In genomic region chr4:188091-188490, GRCh38 we compare ENCODE assay signal across 24 cellular contexts.
DNase-seq lines count a peak whose midpoint lies in the region; ATAC-seq, FAIRE-seq and TF ChIP-seq lines count a peak whose summit lies in the region.
"Had no signal": no experiment of that assay in that cellular context is flagged by ENCODE, and none has a peak within 500 bp of the region (broad histone marks: within the 10 kb centered on the region; RNA-seq: fewer than 3 reads in every experiment).

No MANE protein-coding gene starts in this region.

- H2AFZ ChIP-seq in HepG2 (ENCODE audit: low read length) = no peak overlapping the region
- H2AFZ ChIP-seq: GM23248 had no signal

- H3K27me3 ChIP-seq in liver (ENCODE audit: control insufficient read depth in 4 of 4, insufficient read depth in 4 of 4, low read length in 3 of 4) (no peaks in the 10 kb centered on the region), HepG2 (ENCODE audit: control insufficient read depth in 1 of 2, insufficient read depth in 2 of 2, low read length in 2 of 2) (no peaks in the 10 kb centered on the region), adipocyte (replicated peaks; ENCODE audit: control insufficient read depth, insufficient read depth, low read length) (no peaks in the 10 kb centered on the region), subcutaneous abdominal adipose tissue (ENCODE audit: control insufficient read depth in 5 of 5, insufficient read depth in 4 of 5, low read length in 5 of 5) (no peaks in the 10 kb centered on the region)
- H3K27me3 ChIP-seq: BE2C had no signal

- H3K4me3 ChIP-seq in liver (ENCODE audit: low read depth in 1 of 3, low read length in 3 of 3) (peak overlapping the region in 2 of 3 donors; percentile 53 to 74), HepG2 (replicated peaks in 1 of 3; ENCODE audit: insufficient read depth in 1 of 3, low read depth in 2 of 3, low read length in 3 of 3) (no peak overlapping the region), adipocyte (ENCODE audit: low read length) (peak overlapping the region; percentile 8), subcutaneous abdominal adipose tissue (ENCODE audit: low read depth in 1 of 5, low read length in 5 of 5) (peak overlapping the region; percentile 3 to 62 (median 26))
- H3K4me3 ChIP-seq: A549, GM23248 had no signal

- TF ChIP-seq RAD21 in liver (IDR thresholded peaks at IDR 0.05) (no peak), HepG2 (CRISPR knock-in tag; IDR thresholded peaks at IDR 0.05) (no peak)

- H3K27ac ChIP-seq in liver (ENCODE audit: low read depth in 1 of 2, low read length in 2 of 2) (no peak overlapping the region), HepG2 (ENCODE audit: extremely low read length, insufficient read depth, low read length) (no peak overlapping the region), subcutaneous abdominal adipose tissue (ENCODE audit: low read depth, low read length) (no peak overlapping the region)
- H3K27ac ChIP-seq: A549, GM23248 had no signal

- no peak for TF ChIP-seq POLR2A in HepG2 (IDR thresholded peaks at IDR 0.05; ENCODE audit: insufficient read depth in 1 of 2, low read depth in 2 of 2, low read length in 2 of 2)

- no peaks in the 10 kb centered on the region for H4K20me1 ChIP-seq in HepG2 (ENCODE audit: insufficient read depth, low read length)

- no peak overlapping the region for H3K4me2 ChIP-seq in HepG2 (ENCODE audit: low read depth, low read length)
- H3K4me2 ChIP-seq: A549 had no signal

- in situ Hi-C loops in HepG2 (cut with HindIII; ENCODE audit: extremely low pct_ligation_motif_present, low pct_unique_long_range_greater_than_20kb) = no loop called here

- no peak for DNase-seq in HepG2 (ENCODE audit: low spot score)
- peak; percentile 93 for DNase-seq in OCI-M1 (lab: John Stamatoyannopoulos, UW)
- no peak for DNase-seq in adipocyte (ENCODE audit: low read depth)
- DNase-seq in NCI-H2227 (lab: John Stamatoyannopoulos, UW; ENCODE audit: unreplicated experiment) = no peak
- no peak for DNase-seq in activated naive CD4-positive, alpha-beta T cell treated with Interleukin-2 at 50 U/mL for 16 hours
- no peak for DNase-seq in head of caudate nucleus
- DNase-seq: 8988T; ACHN; AML-193; BE2C; C1 segment of cervical spinal cord; Caco-2; CD4-positive, alpha-beta memory T cell; DMS153; DND-41; GM23248; H7 had no signal

- CTCF ChIA-PET in HepG2 (lab: Yijun Ruan, JAX; ENCODE audit: low intra/inter-chr PET ratio, low total read pairs) = no interaction called here

- 86% methylated on average over 3 of the region's 3 CpGs for WGBS in liver
- WGBS in HepG2 (ENCODE audit: low lambda C conversion rate) = 0% methylated on average over 1 of the region's 3 CpGs

- H3K79me2 ChIP-seq in HepG2 (ENCODE audit: insufficient read depth, low read length) = no peaks in the 10 kb centered on the region

- TF ChIP-seq EP300 in HepG2 (IDR thresholded peaks at IDR 0.05; ENCODE audit: low read depth in 2 of 2, low read length in 2 of 2) (no peak), HepG2 (CRISPR knock-in tag; IDR thresholded peaks at IDR 0.05; ENCODE audit: borderline replicate concordance) (no peak)

- intact Hi-C loops in HepG2 (cut with micrococcal nuclease; ENCODE audit: unreplicated experiment) (no loop called here), head of caudate nucleus (cut with DNase I) (no loop called here)

- no peak for TF ChIP-seq CTCF in liver (IDR thresholded peaks at IDR 0.05; ENCODE audit: low read depth, low read length, missing input control)
- TF ChIP-seq CTCF in HepG2 (CRISPR knock-in tag; IDR thresholded peaks at IDR 0.05) = no peak

- POLR2A ChIA-PET in HepG2 (lab: Yijun Ruan, JAX) = no interaction called here

- ATAC-seq in HepG2 = no peak
- ATAC-seq: A549, HCT116 had no signal

- H3K4me1 ChIP-seq in liver (ENCODE audit: control insufficient read depth in 4 of 4, insufficient read depth in 4 of 4, low read length in 3 of 4) = no peaks in the 10 kb centered on the region
- no peaks in the 10 kb centered on the region for H3K4me1 ChIP-seq in HepG2 (ENCODE audit: insufficient read depth, low read length)
- no peaks in the 10 kb centered on the region for H3K4me1 ChIP-seq in adipocyte (ENCODE audit: control insufficient read depth, insufficient read depth, low read length)
- H3K4me1 ChIP-seq in subcutaneous abdominal adipose tissue (ENCODE audit: control insufficient read depth in 5 of 5, insufficient read depth in 5 of 5, low read length in 5 of 5) = no peaks in the 10 kb centered on the region
- H3K4me1 ChIP-seq: A549, BE2C, Caco-2 had no signal

- BruUV-seq in HepG2 (replicated peaks; lab: Mats Ljungman, UMichigan) = no TSS peak

- no peak for FAIRE-seq in HepG2 (lab: Jason Lieb, UNC)
- FAIRE-seq: A549, G401.6, GM12892, H1 had no signal

- peaks cover 0 to 2% (median 0%) of the 10 kb centered on the region in 4 donors for H3K36me3 ChIP-seq in liver (ENCODE audit: control insufficient read depth in 4 of 4, insufficient read depth in 3 of 4, low read depth in 1 of 4, low read length in 3 of 4)
- no peaks in the 10 kb centered on the region for H3K36me3 ChIP-seq in HepG2 (replicated peaks in 1 of 2; ENCODE audit: control insufficient read depth in 1 of 2, insufficient read depth in 2 of 2, low read length in 2 of 2)
- no peaks in the 10 kb centered on the region for H3K36me3 ChIP-seq in adipocyte (ENCODE audit: control insufficient read depth, insufficient read depth, low read length, severe bottlenecking)
- H3K36me3 ChIP-seq in subcutaneous abdominal adipose tissue (ENCODE audit: control insufficient read depth in 5 of 5, insufficient read depth in 5 of 5, low read length in 5 of 5) = no peaks in the 10 kb centered on the region
- H3K36me3 ChIP-seq: BE2C had no signal

- peaks cover 24 to 53% (median 33%) of the 10 kb centered on the region in 4 donors for H3K9me3 ChIP-seq in liver (ENCODE audit: control insufficient read depth in 4 of 4, low read length in 3 of 4)
- peaks cover 85% of the 10 kb centered on the region for H3K9me3 ChIP-seq in HepG2 (ENCODE audit: low read length)
- H3K9me3 ChIP-seq in adipocyte (ENCODE audit: control insufficient read depth, low read length) = peaks cover 66% of the 10 kb centered on the region
- peaks cover 19 to 65% (median 54%) of the 10 kb centered on the region in 5 donors for H3K9me3 ChIP-seq in subcutaneous abdominal adipose tissue (ENCODE audit: control insufficient read depth in 5 of 5, low read length in 5 of 5)
- H3K9me3 ChIP-seq: A549, BE2C had no signal

- H3K9ac ChIP-seq in liver (ENCODE audit: low read depth in 1 of 2, low read length in 2 of 2) (no peak overlapping the region), HepG2 (ENCODE audit: insufficient read depth, low read depth, low read length) (no peak overlapping the region), adipocyte (ENCODE audit: low read length) (no peak overlapping the region), subcutaneous abdominal adipose tissue (ENCODE audit: low read length in 5 of 5) (no peak overlapping the region)
- H3K9ac ChIP-seq: GM23248 had no signal

TF ChIP-seq in liver, 16 proteins besides CTCF, POLR2A, EP300 and RAD21 (continues in another document):
- TF ChIP-seq ATF3 (IDR thresholded peaks at IDR 0.05) (no peak), GABPA (IDR thresholded peaks at IDR 0.05 in 1 of 2, conservative IDR thresholded peaks at IDR 0.05 in 1 of 2) (no peak), YY1 (IDR thresholded peaks at IDR 0.05) (no peak), JUND (IDR thresholded peaks at IDR 0.05) (no peak), FOXA1 (IDR thresholded peaks at IDR 0.05) (no peak), SP1 (IDR thresholded peaks at IDR 0.05) (no peak), NR2F2 (IDR thresholded peaks at IDR 0.05) (no peak)
- TF ChIP-seq, protein P1, sequence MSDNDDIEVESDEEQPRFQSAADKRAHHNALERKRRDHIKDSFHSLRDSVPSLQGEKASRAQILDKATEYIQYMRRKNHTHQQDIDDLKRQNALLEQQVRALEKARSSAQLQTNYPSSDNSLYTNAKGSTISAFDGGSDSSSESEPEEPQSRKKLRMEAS (IDR thresholded peaks at IDR 0.05) = no peak

TF ChIP-seq in HepG2, 621 proteins besides CTCF, POLR2A, EP300 and RAD21:
- TF ChIP-seq PRMT3 (CRISPR knock-in tag; IDR thresholded peaks at IDR 0.05; ENCODE audit: borderline replicate concordance, low read depth) (no peak), ZNF569 (CRISPR knock-in tag; IDR thresholded peaks at IDR 0.05; ENCODE audit: borderline replicate concordance) (no peak), ZNF850 (CRISPR knock-in tag; conservative IDR thresholded peaks at IDR 0.05) (no peak), ZBTB7B (CRISPR knock-in tag; IDR thresholded peaks at IDR 0.05) (no peak), MZF1 (CRISPR knock-in tag; IDR thresholded peaks at IDR 0.05; ENCODE audit: borderline replicate concordance) (no peak), ZNF710 (CRISPR knock-in tag; IDR thresholded peaks at IDR 0.05; ENCODE audit: borderline replicate concordance) (no peak), HOXA7 (CRISPR knock-in tag; IDR thresholded peaks at IDR 0.05) (no peak), ZNF670 (CRISPR knock-in tag; IDR thresholded peaks at IDR 0.05; ENCODE audit: borderline replicate concordance) (no peak)

Comparison
In these comparisons a context has a peak if more than half of its experiments do, and no peak if none do; other contexts are left out.
1. H3K4me3 ChIP-seq: peak in liver (2 of 3), adipocyte (single experiment) and subcutaneous abdominal adipose tissue (5 of 5); none in HepG2 (0 of 3).